ENCODE assay signal across 8 cellular contexts in the genomic region with DNA sequence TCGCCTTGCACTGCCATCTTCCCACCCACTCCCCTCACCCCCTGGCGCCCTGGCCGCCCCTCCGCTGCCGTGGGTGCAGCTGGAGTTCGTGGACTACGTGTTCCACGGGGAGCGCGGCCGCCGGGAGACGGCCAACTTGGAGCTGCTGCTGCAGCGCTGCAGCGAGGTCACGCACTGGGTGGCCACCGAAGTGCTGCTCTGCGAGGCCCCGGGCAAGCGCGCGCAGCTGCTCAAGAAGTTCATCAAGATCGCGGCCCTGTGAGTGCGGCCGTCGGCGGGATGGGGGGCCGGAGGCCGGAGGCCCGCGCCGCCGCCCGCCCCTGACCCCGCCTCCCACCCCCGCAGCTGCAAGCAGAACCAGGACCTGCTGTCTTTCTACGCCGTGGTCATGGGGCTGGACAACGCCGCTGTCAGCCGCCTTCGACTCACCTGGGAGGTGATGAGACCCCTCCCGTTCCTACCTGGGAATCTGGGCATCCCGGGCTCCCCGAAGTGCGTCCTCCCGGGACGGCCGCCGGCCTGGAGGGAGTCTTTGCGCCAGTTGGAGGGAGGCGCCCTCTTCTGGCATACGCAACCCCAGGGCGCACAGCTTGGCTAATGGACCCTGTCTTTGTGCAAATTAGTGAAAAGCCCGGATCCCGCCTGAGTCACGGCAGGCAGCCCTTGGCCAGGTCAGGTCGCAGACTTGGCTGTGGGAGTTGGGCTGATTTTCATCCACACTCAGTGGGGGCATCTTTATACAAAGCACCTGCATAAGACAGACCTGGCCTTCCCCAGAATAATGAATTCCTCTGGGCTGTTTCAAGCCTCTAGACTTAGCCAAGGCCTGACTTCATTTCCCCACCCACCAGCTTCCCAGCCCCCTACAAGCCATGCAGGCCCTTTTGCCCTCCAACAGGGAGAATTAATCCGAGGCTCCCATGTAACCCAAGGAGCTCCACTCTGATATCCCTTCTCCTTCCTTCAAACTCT. TPM values are rescaled to one million over a fixed set of nuclear protein-coding genes. Genes with fewer than 3 reads are reported as not detected.
DNase-seq lines count a peak whose midpoint lies in the region; ATAC-seq and TF ChIP-seq lines count a peak whose summit lies in the region.

No MANE protein-coding gene starts in this region.

- H3K36me3 ChIP-seq in colonic mucosa: peaks cover 8% of the 10 kb centered on the region

- peak overlapping the region; percentile 47 for H3K4me3 ChIP-seq in colonic mucosa

- TF ChIP-seq CTCF in colonic mucosa (IDR thresholded peaks at IDR 0.05): peak; percentile 32

- H3K4me1 ChIP-seq in colonic mucosa: no peaks in the 10 kb centered on the region

- ATAC-seq in GM21786 (IDR thresholded peaks at IDR 0.05; ENCODE audit: unreplicated experiment) (peak; percentile 66), left colon (peak; percentile 23)

- H3K27me3 ChIP-seq in colonic mucosa: no peaks in the 10 kb centered on the region

- peak; percentile 30 for DNase-seq in DMS153 (lab: John Stamatoyannopoulos, UW)
- DNase-seq in NCI-H128 (lab: John Stamatoyannopoulos, UW; ENCODE audit: unreplicated experiment): peak; percentile 13
- DNase-seq in activated CD4-positive, alpha-beta T cell treated with anti-CD3 and anti-CD28 coated beads for 24 hours (ENCODE audit: low read depth in 2 of 2): peak; percentile 33 to 49
- peak; percentile 66 for DNase-seq in colonic mucosa
- peak; percentile 53 to 72 for DNase-seq in left colon
- peak; percentile 35 to 49 for DNase-seq in stimulated activated CD4-positive, alpha-beta T cell treated with anti-CD3 and anti-CD28 coated beads, Interleukin-1b, Interleukin-23, amount 100 ng/mL, for 4 hours (ENCODE audit: low read depth in 2 of 2)
- DNase-seq in NCI-H446 treated with DMSO at 0.1 percent for 48 hours (lab: John Stamatoyannopoulos, UW): no peak

- peak overlapping the region in 1 of 2 donors; percentile 43 for H3K9ac ChIP-seq in colonic mucosa (ENCODE audit: low read depth in 2 of 2, low read length in 2 of 2)

- intact Hi-C loops in colonic mucosa (cut with DNase I) (no loop called here), left colon (cut with DNase I, micrococcal nuclease) (loop anchor here in 1 of 2 donors (10.0 kb wide), 1 partner anchor 163 kb away; no protein-coding TSS in a partner anchor)

- H3K27ac ChIP-seq in colonic mucosa: no peak overlapping the region

- no peaks in the 10 kb centered on the region for H3K9me3 ChIP-seq in colonic mucosa

RNA-seq across cellular contexts. Expression of a gene that starts 14.3 kb away (rescaled TPM):
- 100 to 1,000 TPM in 1 of 2 donors, 10 to 100 TPM in 1; 98.2 to 108 TPM for total RNA-seq in colonic mucosa
- total RNA-seq in left colon: 100 to 1,000 TPM; 149 to 194 TPM

RNA-seq across cellular contexts. Expression of a gene that starts 27.6 kb away (rescaled TPM):
- total RNA-seq in colonic mucosa (10 to 100 TPM; 34.5 to 42.0 TPM), left colon (10 to 100 TPM; 43.6 to 53.6 TPM)

RNA-seq across cellular contexts. Expression of a gene that starts 51.2 kb away (rescaled TPM):
- total RNA-seq in colonic mucosa (10 to 100 TPM; 53.8 to 55.3 TPM), left colon (10 to 100 TPM; 56.2 to 58.9 TPM)
